ENCODE assay signal across 28 cellular contexts in genomic region chr1:119822406-119822805, GRCh38. TPM values are rescaled to one million over a fixed set of nuclear protein-coding genes. Genes with fewer than 3 reads are reported as not detected.
"Had no signal": no experiment of that assay in that cellular context is flagged by ENCODE, and none has a peak within 500 bp of the region (broad histone marks: within the 10 kb centered on the region; RNA-seq: fewer than 3 reads in every experiment).

No MANE protein-coding gene starts in this region.

- H3K27ac ChIP-seq: left lung, lower lobe of right lung, neural progenitor cell, ovary, right atrium auricular region, right lobe of liver, spleen, tibial nerve, vagina had no signal

- H3K27me3 ChIP-seq: left lung, neural progenitor cell, ovary, right atrium auricular region, right lobe of liver, tibial nerve, vagina had no signal

- H3K36me3 ChIP-seq: left lung, lower lobe of right lung, neural progenitor cell, ovary, right atrium auricular region, right lobe of liver, spleen, tibial nerve, vagina had no signal

- H3K4me1 ChIP-seq: left lung, lower lobe of right lung, neural progenitor cell, right atrium auricular region, spleen, tibial nerve, vagina had no signal

- ATAC-seq: left colon; left lung; lower lobe of right lung; natural killer cell; right lobe of liver; stimulated activated effector memory CD8-positive, alpha-beta T cell treated with anti-CD3 and anti-CD28 coated beads, Interleukin-12 subunit alpha, Interleukin-12 subunit beta, amount 100 ng/mL, for 72 hours had no signal

- H3K9me3 ChIP-seq: left lung, lower lobe of right lung, ovary, right atrium auricular region, right lobe of liver, spleen, tibial nerve, vagina had no signal

- H3K4me3 ChIP-seq: left lung, lower lobe of right lung, neural progenitor cell, ovary, right atrium auricular region, right lobe of liver, spleen, tibial nerve, vagina had no signal

- DNase-seq: hypothalamus; immature natural killer cell; kidney; left colon; left lung; lower lobe of right lung; mammary epithelial cell; mesenchymal stem cell; naive B cell; natural killer cell; nephron progenitor cell; ovary; right lobe of liver; small intestine; spleen; stimulated activated CD4-positive, alpha-beta T cell treated with anti-CD3 and anti-CD28 coated beads, Interleukin-4, amount 100 ng/mL, for 24 hours; stimulated activated naive CD4-positive, alpha-beta T cell; substantia nigra had no signal

RNA-seq across cellular contexts. Expression of gene REG4, which starts 11.1 kb away (rescaled TPM):
- total RNA-seq: kidney, left lung, lower lobe of right lung, mammary epithelial cell, natural killer cell, omental fat pad, pulmonary artery endothelial cell, renal cortical epithelial cell, right atrium auricular region, temporal lobe, tibial nerve, ureter, vagina had no signal

RNA-seq across cellular contexts. Expression of gene HMGCS2, which starts 53.7 kb away (rescaled TPM):
- total RNA-seq: mammary epithelial cell, natural killer cell, pulmonary artery endothelial cell, renal cortical epithelial cell, spleen, temporal lobe, tibial nerve had no signal
